8 cellular contexts compared by ENCODE assay signal in the genomic region with DNA sequence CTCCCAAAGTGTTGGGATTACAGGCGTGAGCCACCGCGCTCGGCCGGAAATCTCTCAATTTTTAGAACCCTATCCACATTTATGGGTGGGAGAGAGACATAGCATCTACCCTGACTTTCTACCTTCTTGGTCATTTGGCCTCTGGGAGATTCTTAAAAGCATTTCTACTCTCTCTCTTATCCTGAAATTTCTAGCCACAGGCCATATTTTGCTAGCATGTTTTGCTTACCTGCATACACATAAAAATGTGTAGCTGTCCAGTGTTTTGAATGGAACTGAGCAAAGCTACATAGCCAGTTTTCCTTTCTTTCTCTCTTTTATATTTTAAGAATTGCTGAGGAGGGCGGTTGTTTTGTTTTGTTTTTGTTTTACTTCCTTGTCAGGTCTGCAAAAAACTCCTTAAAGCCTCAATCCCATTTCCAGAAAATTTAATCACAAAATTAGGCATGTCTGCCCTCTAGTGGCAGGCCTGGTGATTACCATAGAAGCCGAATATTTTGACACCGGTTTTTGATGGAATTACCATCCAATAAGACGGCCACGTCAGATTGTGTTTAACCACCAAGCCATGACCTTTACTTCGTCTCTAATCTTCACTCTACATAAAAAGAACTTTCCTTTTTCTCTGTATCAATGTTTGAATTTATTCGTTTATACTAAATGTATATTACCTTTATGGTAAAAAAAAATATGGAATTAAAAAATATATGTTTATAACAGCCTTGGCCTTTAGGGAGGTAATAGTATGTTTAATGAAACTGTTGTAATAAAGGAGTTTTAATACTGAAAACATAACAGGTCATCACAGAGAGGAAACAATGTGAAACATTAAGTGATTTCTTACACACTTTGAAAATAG. TPM values are rescaled to one million over a fixed set of nuclear protein-coding genes. Genes with fewer than 3 reads are reported as not detected.
DNase-seq lines count a peak whose midpoint lies in the region; ATAC-seq, FAIRE-seq and TF ChIP-seq lines count a peak whose summit lies in the region.

No MANE protein-coding gene starts in this region.

- ATAC-seq in GM21723 (IDR thresholded peaks at IDR 0.05; ENCODE audit: unreplicated experiment) = peak; percentile 61
- ATAC-seq in mucosa of descending colon = peak; percentile 79
- ATAC-seq in thoracic aorta (ENCODE audit: insufficient number of reproducible peaks, low FRiP score, low read depth) = no peak
- no peak for ATAC-seq in GM19324 (IDR thresholded peaks at IDR 0.05; ENCODE audit: low FRiP score, unreplicated experiment)

- dilution Hi-C loops in endothelial cell of umbilical vein (cut with MboI; ENCODE audit: extremely low pct_ligation_motif_present, low sequenced_read_pairs) = no loop called here

- TF ChIP-seq CTCF in endothelial cell of umbilical vein (IDR thresholded peaks at IDR 0.05; ENCODE audit: extremely low read depth in 1 of 2, insufficient read depth in 1 of 2, low read depth in 1 of 2, low read length in 2 of 2) = peak; percentile 65 to 71
- TF ChIP-seq CTCF in mucosa of descending colon (IDR thresholded peaks at IDR 0.05) = peak; percentile 63
- peak; percentile 87 for TF ChIP-seq CTCF in thoracic aorta (IDR thresholded peaks at IDR 0.05)

- H3K27ac Mint-ChIP-seq in CD4-positive, alpha-beta memory T cell = no peak overlapping the region

- H3K79me2 ChIP-seq in endothelial cell of umbilical vein (ENCODE audit: control insufficient read depth, insufficient read depth, low read length) = no peaks in the 10 kb centered on the region

- peaks cover 0 to 13% (median 0%) of the 10 kb centered on the region in 8 donors for H3K9me3 Mint-ChIP-seq in CD4-positive, alpha-beta memory T cell

- no peak for TF ChIP-seq POLR2A in endothelial cell of umbilical vein (IDR thresholded peaks at IDR 0.05; ENCODE audit: low read depth, low read length)

- BruUV-seq in endothelial cell of umbilical vein (replicated peaks; lab: Mats Ljungman, UMichigan) = no TSS peak

- H3K4me3 Mint-ChIP-seq in CD4-positive, alpha-beta memory T cell = no peak overlapping the region

- no peak overlapping the region for H3K9ac ChIP-seq in endothelial cell of umbilical vein (replicated peaks; ENCODE audit: extremely low read depth, insufficient read depth, low read length)

- H3K36me3 Mint-ChIP-seq in CD4-positive, alpha-beta memory T cell = no peaks in the 10 kb centered on the region

- H3K27ac ChIP-seq in CD4-positive, alpha-beta memory T cell (ENCODE audit: low read depth, low read length) = no peak overlapping the region
- H3K27ac ChIP-seq in endothelial cell of umbilical vein (ENCODE audit: insufficient read depth, low read depth, low read length) (no peak overlapping the region), thoracic aorta (no peak overlapping the region)

- no peaks in the 10 kb centered on the region for H3K27me3 ChIP-seq in CD4-positive, alpha-beta memory T cell (ENCODE audit: insufficient read depth, low read length)
- no peaks in the 10 kb centered on the region for H3K27me3 ChIP-seq in endothelial cell of umbilical vein (ENCODE audit: control insufficient read depth in 2 of 2, insufficient read depth in 2 of 2, low read length in 2 of 2)
- H3K27me3 ChIP-seq in thoracic aorta (replicated peaks; ENCODE audit: insufficient read depth) = no peaks in the 10 kb centered on the region

- H3K4me1 Mint-ChIP-seq in CD4-positive, alpha-beta memory T cell = peaks cover 0 to 14% (median 4%) of the 10 kb centered on the region in 4 donors

- CTCF ChIA-PET in CD4-positive, alpha-beta memory T cell (lab: Charles Lee; ENCODE audit: partially characterized antibody) = interaction anchor here (0.9 to 1.4 kb wide), 2 partner anchors 11 to 20 kb away, joined by 3 to 10 read pairs; no protein-coding TSS in a partner anchor
- CTCF ChIA-PET in endothelial cell of umbilical vein (lab: Charles Lee) = interaction anchor here (0.6 to 1.3 kb wide), 5 partner anchors 11 to 314 kb away, joined by 3 to 17 read pairs (median 3); no protein-coding TSS in a partner anchor

- H3K9me1 ChIP-seq in endothelial cell of umbilical vein (replicated peaks; ENCODE audit: control insufficient read depth, extremely low read depth, insufficient read depth, low read length) = no peaks in the 10 kb centered on the region

- POLR2A ChIA-PET in CD4-positive, alpha-beta memory T cell (lab: Charles Lee; ENCODE audit: partially characterized antibody) = no interaction called here
- POLR2A ChIA-PET in endothelial cell of umbilical vein (lab: Charles Lee) = no interaction called here

- H3K9me3 ChIP-seq in CD4-positive, alpha-beta memory T cell (ENCODE audit: control insufficient read depth in 1 of 2, low read length in 2 of 2) = no peaks in the 10 kb centered on the region
- H3K9me3 ChIP-seq in endothelial cell of umbilical vein (replicated peaks; ENCODE audit: control insufficient read depth, insufficient read depth, low read length) (no peaks in the 10 kb centered on the region), mucosa of descending colon (no peaks in the 10 kb centered on the region), thoracic aorta (no peaks in the 10 kb centered on the region)

- H3K4me3 ChIP-seq in CD4-positive, alpha-beta memory T cell (ENCODE audit: low read length in 2 of 2) = no peak overlapping the region
- H3K4me3 ChIP-seq in endothelial cell of umbilical vein (replicated peaks in 1 of 3; ENCODE audit: insufficient read depth in 1 of 3, low read depth in 1 of 3, low read length in 3 of 3) = no peak overlapping the region
- no peak overlapping the region for H3K4me3 ChIP-seq in mucosa of descending colon
- no peak overlapping the region for H3K4me3 ChIP-seq in thoracic aorta

- intact Hi-C loops in CD4-positive, alpha-beta memory T cell (cut with micrococcal nuclease) = no loop called here
- intact Hi-C loops in endothelial cell of umbilical vein (cut with micrococcal nuclease) (loop anchor here (1.0 to 5.0 kb wide), 4 partner anchors 10 to 1008 kb away; no protein-coding TSS in a partner anchor), mucosa of descending colon (cut with DNase I, micrococcal nuclease) (loop anchor here in 1 of 2 donors (10.0 kb wide), 1 partner anchor 326 kb away; no protein-coding TSS in a partner anchor)

- no peaks in the 10 kb centered on the region for H3K36me3 ChIP-seq in CD4-positive, alpha-beta memory T cell (ENCODE audit: insufficient read depth, low read length)
- no peaks in the 10 kb centered on the region for H3K36me3 ChIP-seq in endothelial cell of umbilical vein (ENCODE audit: control insufficient read depth in 2 of 2, extremely low read depth in 1 of 2, insufficient read depth in 2 of 2, low read length in 2 of 2)
- H3K36me3 ChIP-seq in mucosa of descending colon (ENCODE audit: low read depth) = no peaks in the 10 kb centered on the region
- no peaks in the 10 kb centered on the region for H3K36me3 ChIP-seq in thoracic aorta

- H3K4me1 ChIP-seq in CD4-positive, alpha-beta memory T cell (ENCODE audit: insufficient read depth, low read length) = no peaks in the 10 kb centered on the region
- H3K4me1 ChIP-seq in endothelial cell of umbilical vein (ENCODE audit: control insufficient read depth, extremely low read depth, insufficient read depth, low read length) (peaks cover 19% of the 10 kb centered on the region), mucosa of descending colon (ENCODE audit: low read depth) (no peaks in the 10 kb centered on the region), thoracic aorta (ENCODE audit: control insufficient read depth in 1 of 2, low read depth in 2 of 2) (peaks cover 0 to 7% of the 10 kb centered on the region in 2 donors)

- peak in 4 of 5 donors; percentile 18 to 30 (median 24) for DNase-seq in CD4-positive, alpha-beta memory T cell
- DNase-seq in NCI-H2227 treated with DMSO at 0.1 percent for 48 hours (lab: John Stamatoyannopoulos, UW) (peak; percentile 3), endothelial cell of umbilical vein (ENCODE audit: low read depth, low spot score) (peak; percentile 78), mucosa of descending colon (peak in 2 of 3 donors; percentile 43 to 85), thoracic aorta (ENCODE audit: low spot score) (no peak)
- peak; percentile 23 to 27 for DNase-seq in activated CD4-positive, alpha-beta T cell treated with anti-CD3 and anti-CD28 coated beads, Interleukin-2, amount 50 U/mL, for 4 hours

- FAIRE-seq in endothelial cell of umbilical vein (lab: Jason Lieb, UNC) = peak; percentile 35

- peaks cover 19 to 24% of the 10 kb centered on the region in 2 donors for H3K27me3 Mint-ChIP-seq in CD4-positive, alpha-beta memory T cell

- no peak overlapping the region for H2AFZ ChIP-seq in endothelial cell of umbilical vein (ENCODE audit: low read depth, low read length)

- H4K20me1 ChIP-seq in endothelial cell of umbilical vein (replicated peaks; ENCODE audit: control insufficient read depth, extremely low read depth, insufficient read depth, low read length) = no peaks in the 10 kb centered on the region

- H3K4me2 ChIP-seq in endothelial cell of umbilical vein (ENCODE audit: insufficient read depth, low read length) = no peak overlapping the region

TF ChIP-seq in endothelial cell of umbilical vein, 7 proteins besides CTCF, POLR2A, EP300 and RAD21:
- TF ChIP-seq POLR2AphosphoS5 (IDR thresholded peaks at IDR 0.05; ENCODE audit: insufficient read depth, low read depth, low read length) = no peak
- no peak for TF ChIP-seq FOS (IDR thresholded peaks at IDR 0.05; ENCODE audit: borderline replicate concordance, insufficient read depth, low read length)
- TF ChIP-seq, protein P1, sequence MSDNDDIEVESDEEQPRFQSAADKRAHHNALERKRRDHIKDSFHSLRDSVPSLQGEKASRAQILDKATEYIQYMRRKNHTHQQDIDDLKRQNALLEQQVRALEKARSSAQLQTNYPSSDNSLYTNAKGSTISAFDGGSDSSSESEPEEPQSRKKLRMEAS (IDR thresholded peaks at IDR 0.05; ENCODE audit: insufficient read depth, insufficient read length) = no peak
- no peak for TF ChIP-seq GATA2 (IDR thresholded peaks at IDR 0.05; ENCODE audit: insufficient read depth, insufficient read length, low read depth, low read length)
- TF ChIP-seq JUN (IDR thresholded peaks at IDR 0.05; ENCODE audit: borderline replicate concordance, insufficient read depth, insufficient read length, low read depth) = no peak
- TF ChIP-seq EZH2 (IDR thresholded peaks at IDR 0.05; ENCODE audit: borderline replicate concordance, low read depth, low read length, severe bottlenecking) = no peak
- no peak for TF ChIP-seq MYC (IDR thresholded peaks at IDR 0.05; ENCODE audit: low read depth, low read length)

RNA-seq across cellular contexts. Expression of a gene that starts 34.4 kb away (rescaled TPM):
- total RNA-seq in CD4-positive, alpha-beta memory T cell = not detected
- not detected for polyA plus RNA-seq in CD4-positive, alpha-beta memory T cell
- total RNA-seq in endothelial cell of umbilical vein (not detected in 2 replicates), mucosa of descending colon (1 to 10 TPM in 2 of 3 donors, under 1 TPM in 1; 0.54 to 3.1 (median 2.0) TPM), thoracic aorta (not detected)
- polyA plus RNA-seq in endothelial cell of umbilical vein = not detected in 2 replicates
- not detected in 2 replicates for polyA plus RNA-seq in endothelial cell of umbilical vein (2011; cell fraction: cytosol; rRNA removed)
- not detected in 2 replicates for polyA plus RNA-seq in endothelial cell of umbilical vein (2011; cell fraction: nucleus; rRNA removed)
- not detected in 2 replicates for polyA plus RNA-seq in endothelial cell of umbilical vein (2012)
- not detected in 2 replicates for polyA minus RNA-seq in endothelial cell of umbilical vein
- not detected for polyA minus RNA-seq in endothelial cell of umbilical vein (2011; cell fraction: cytosol; rRNA and poly(A)+ RNA removed)
- polyA minus RNA-seq in endothelial cell of umbilical vein (2011; cell fraction: nucleus; rRNA and poly(A)+ RNA removed) = not detected in 2 replicates

Comparison
In these comparisons a context has a peak if more than half of its experiments do, and no peak if none do; other contexts are left out.
1. ATAC-seq: peak in GM21723 (single experiment) and mucosa of descending colon (single experiment); none in thoracic aorta (single experiment) and GM19324 (single experiment).
2. Peak in every context shown above with its lines, with median percentiles within 50 percentile points of each other: CTCF ChIP-seq.